ENCODE assay signal across 9 cellular contexts in the genomic region with DNA sequence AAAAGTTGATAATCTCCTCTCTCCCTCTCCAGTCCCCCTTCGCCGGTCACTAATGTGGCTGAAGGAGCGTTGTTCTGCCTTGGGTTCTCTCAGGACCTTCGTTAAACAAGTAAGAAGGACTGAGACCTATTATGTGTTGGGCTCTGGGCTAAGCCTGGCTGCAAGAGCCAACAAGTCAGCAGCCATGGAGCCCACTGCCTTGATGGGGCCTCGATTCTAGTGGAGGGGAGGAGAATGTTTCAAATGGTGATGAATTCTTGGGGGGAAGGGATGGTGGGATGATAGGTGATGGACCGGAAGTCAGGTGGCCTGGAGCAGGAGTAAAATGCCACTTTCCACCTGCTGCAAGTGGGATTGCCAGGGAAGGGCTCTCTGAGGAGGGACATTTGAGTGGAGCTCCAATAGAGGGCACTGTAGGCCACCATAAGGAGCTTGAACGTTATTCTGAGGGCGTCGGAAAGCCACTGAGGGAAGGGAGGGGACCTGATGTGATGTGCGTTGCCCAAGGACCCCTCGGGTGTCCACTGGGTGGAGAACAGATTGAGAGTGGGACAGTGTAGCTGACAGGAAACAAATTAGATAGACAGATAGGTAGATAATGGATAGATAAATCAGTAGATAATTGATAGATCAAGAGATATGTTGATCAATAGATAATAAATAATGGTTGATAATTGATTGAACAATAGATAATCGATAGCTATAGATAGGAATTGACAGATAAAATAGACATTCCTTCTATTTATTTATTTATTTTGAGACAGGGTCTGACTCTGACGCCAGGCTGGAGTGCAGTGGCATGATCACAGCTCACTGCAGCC. TPM values are rescaled to one million over a fixed set of nuclear protein-coding genes. Genes with fewer than 3 reads are reported as not detected.
DNase-seq lines count a peak whose midpoint lies in the region; ATAC-seq and TF ChIP-seq lines count a peak whose summit lies in the region.
"Had no signal": no experiment of that assay in that cellular context is flagged by ENCODE, and none has a peak within 500 bp of the region (broad histone marks: within the 10 kb centered on the region; RNA-seq: fewer than 3 reads in every experiment).

No MANE protein-coding gene starts in this region.

- TF ChIP-seq POLR2A in vagina (IDR thresholded peaks at IDR 0.05), result no peak

- peak; percentile 71 for DNase-seq in activated effector memory CD4-positive, alpha-beta T cell treated with anti-CD3 and anti-CD28 coated beads, Interleukin-2, amount 50 U/mL, for 16 hours
- DNase-seq in activated effector memory CD4-positive, alpha-beta T cell treated with Interleukin-2 at 50 U/mL for 16 hours, result no peak
- DNase-seq in NCI-H1105 treated with DMSO at 0.1 percent for 48 hours (lab: John Stamatoyannopoulos, UW), result peak; percentile 71
- DNase-seq in SKM-1 treated with dmso at 0.1 percent for 144 hours (lab: John Stamatoyannopoulos, UW; ENCODE audit: unreplicated experiment), result peak; percentile 56
- DNase-seq in epithelial cell of proximal tubule (ENCODE audit: low read depth), result no peak
- no peak for DNase-seq in vagina (ENCODE audit: extremely low spot score in 2 of 2)

- intact Hi-C loops in vagina (cut with DNase I), result loop anchor here (2.0 to 10.0 kb wide), 5 partner anchors 63 to 437 kb away; a partner anchor contains a TSS

- H3K9me3 ChIP-seq in vagina, result no peaks in the 10 kb centered on the region

- H3K4me1 ChIP-seq in vagina, result peaks cover 11% of the 10 kb centered on the region

- TF ChIP-seq CTCF in epithelial cell of proximal tubule (conservative IDR thresholded peaks at IDR 0.05; ENCODE audit: low read depth, low read length), result peak; percentile 82
- peak; percentile 47 to 66 (median 49) for TF ChIP-seq CTCF in nephron (IDR thresholded peaks at IDR 0.05; ENCODE audit: unreplicated experiment in 3 of 3)
- no peak for TF ChIP-seq CTCF in vagina (IDR thresholded peaks at IDR 0.05)

- peaks cover 19% of the 10 kb centered on the region for H3K27me3 Mint-ChIP-seq in nephron (ENCODE audit: low read depth)

- no peaks in the 10 kb centered on the region for H3K27me3 ChIP-seq in vagina

- peaks cover 2% of the 10 kb centered on the region for H3K9me3 Mint-ChIP-seq in nephron

- ATAC-seq in GM18868 (IDR thresholded peaks at IDR 0.05; ENCODE audit: unreplicated experiment), result no peak

- H3K4me3 Mint-ChIP-seq in nephron, result peak overlapping the region in 1 of 3 experiments; percentile 28
- H3K4me3 Mint-ChIP-seq: activated naive CD8-positive, alpha-beta T cell had no signal

- H3K27ac Mint-ChIP-seq in nephron, result peak overlapping the region in 2 of 3 experiments; percentile 11 to 29
- H3K27ac Mint-ChIP-seq: activated naive CD8-positive, alpha-beta T cell had no signal

- peaks cover 43% of the 10 kb centered on the region for H3K4me1 Mint-ChIP-seq in nephron

- no peak overlapping the region for H3K27ac ChIP-seq in vagina

- no peaks in the 10 kb centered on the region for H3K36me3 Mint-ChIP-seq in nephron (ENCODE audit: low read depth)
- H3K36me3 Mint-ChIP-seq: activated naive CD8-positive, alpha-beta T cell had no signal

- H3K4me3 ChIP-seq in epithelial cell of proximal tubule (ENCODE audit: low read depth, low read length) (no peak overlapping the region), vagina (no peak overlapping the region)

- no peaks in the 10 kb centered on the region for H3K36me3 ChIP-seq in vagina

RNA-seq across cellular contexts. Expression of a gene that starts 18.3 kb away (rescaled TPM):
- total RNA-seq in epithelial cell of proximal tubule (0.07 and 0.69 TPM in 2 replicates), vagina (18.4 TPM)

Comparison
In these comparisons a context has a peak if more than half of its experiments do, and no peak if none do; other contexts are left out.
1. DNase-seq: peak in activated effector memory CD4-positive, alpha-beta T cell treated with anti-CD3 and anti-CD28 coated beads, Interleukin-2, amount 50 U/mL, for 16 hours (single experiment), NCI-H1105 treated with DMSO at 0.1 percent for 48 hours (single experiment) and SKM-1 treated with dmso at 0.1 percent for 144 hours (single experiment); none in activated effector memory CD4-positive, alpha-beta T cell treated with Interleukin-2 at 50 U/mL for 16 hours (single experiment), epithelial cell of proximal tubule (single experiment) and vagina (0 of 2).
2. CTCF ChIP-seq: peak in epithelial cell of proximal tubule (single experiment) and nephron (3 of 3); none in vagina (0 of 3).
3. RNA of a gene that starts 18.3 kb away (total RNA-seq): 18.4 TPM in vagina (single experiment); 0.07 to 0.69 TPM in epithelial cell of proximal tubule; every median in the first group is over 10 times any median in the second.